1 cellular context compared by ENCODE assay signal in the genomic region with DNA sequence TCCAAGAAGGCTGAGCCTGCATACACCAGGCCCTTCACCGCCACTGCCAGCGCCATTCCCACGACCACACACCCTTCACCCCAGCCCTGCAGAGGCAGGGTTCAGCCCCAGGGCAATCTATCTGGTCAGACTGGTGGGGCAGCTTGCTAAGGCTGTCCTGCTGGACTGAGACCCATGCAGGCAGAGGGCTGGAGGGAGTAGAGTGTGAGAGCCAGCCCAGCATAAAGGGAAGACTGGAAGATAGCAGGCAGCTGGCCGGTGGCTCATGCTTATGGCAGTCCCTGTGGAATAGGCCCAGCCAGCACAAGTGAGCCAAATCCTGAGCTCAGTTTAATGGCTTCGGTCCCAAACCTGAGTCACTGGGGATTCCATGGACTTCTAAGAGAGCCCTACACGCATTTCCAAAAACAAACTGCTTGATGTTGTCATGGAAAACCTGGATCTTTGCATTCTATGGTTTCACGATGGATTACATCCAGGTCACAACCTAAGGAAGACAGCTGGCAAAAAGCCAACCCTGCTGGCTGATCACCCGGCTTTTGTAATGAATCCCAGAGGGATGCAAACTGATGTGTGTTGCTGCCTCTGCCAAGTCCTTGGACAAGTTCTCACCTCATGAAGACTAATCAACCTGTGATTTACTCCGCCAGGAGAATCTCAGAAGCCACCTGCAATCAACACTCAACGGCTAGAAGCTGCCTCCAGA.
A peak's percentile ranks its signal among the peaks of the same experiment; 100 is the strongest.
TF ChIP-seq lines count a peak whose summit lies in the region.

No MANE protein-coding gene starts in this region.

TF ChIP-seq in HEK293, 187 proteins besides CTCF, POLR2A, EP300 and RAD21 (continued from another document and continues in another):
- TF ChIP-seq, protein P1, sequence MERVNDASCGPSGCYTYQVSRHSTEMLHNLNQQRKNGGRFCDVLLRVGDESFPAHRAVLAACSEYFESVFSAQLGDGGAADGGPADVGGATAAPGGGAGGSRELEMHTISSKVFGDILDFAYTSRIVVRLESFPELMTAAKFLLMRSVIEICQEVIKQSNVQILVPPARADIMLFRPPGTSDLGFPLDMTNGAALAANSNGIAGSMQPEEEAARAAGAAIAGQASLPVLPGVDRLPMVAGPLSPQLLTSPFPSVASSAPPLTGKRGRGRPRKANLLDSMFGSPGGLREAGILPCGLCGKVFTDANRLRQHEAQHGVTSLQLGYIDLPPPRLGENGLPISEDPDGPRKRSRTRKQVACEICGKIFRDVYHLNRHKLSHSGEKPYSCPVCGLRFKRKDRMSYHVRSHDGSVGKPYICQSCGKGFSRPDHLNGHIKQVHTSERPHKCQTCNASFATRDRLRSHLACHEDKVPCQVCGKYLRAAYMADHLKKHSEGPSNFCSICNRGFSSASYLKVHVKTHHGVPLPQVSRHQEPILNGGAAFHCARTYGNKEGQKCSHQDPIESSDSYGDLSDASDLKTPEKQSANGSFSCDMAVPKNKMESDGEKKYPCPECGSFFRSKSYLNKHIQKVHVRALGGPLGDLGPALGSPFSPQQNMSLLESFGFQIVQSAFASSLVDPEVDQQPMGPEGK (tag by site-specific recombination; IDR thresholded peaks at IDR 0.05), result peak; percentile 33; the same call in 1 of the 2 replicates
- TF ChIP-seq SP7 (tag by site-specific recombination; IDR thresholded peaks at IDR 0.05), result 0 out of 2 replicates have a peak, but pooled peaks have one; percentile 33
- TF ChIP-seq ZBTB8A (tag by site-specific recombination; IDR thresholded peaks at IDR 0.05), result 0 out of 2 replicates have a peak, but pooled peaks have one; percentile 49
- TF ChIP-seq, protein P2, sequence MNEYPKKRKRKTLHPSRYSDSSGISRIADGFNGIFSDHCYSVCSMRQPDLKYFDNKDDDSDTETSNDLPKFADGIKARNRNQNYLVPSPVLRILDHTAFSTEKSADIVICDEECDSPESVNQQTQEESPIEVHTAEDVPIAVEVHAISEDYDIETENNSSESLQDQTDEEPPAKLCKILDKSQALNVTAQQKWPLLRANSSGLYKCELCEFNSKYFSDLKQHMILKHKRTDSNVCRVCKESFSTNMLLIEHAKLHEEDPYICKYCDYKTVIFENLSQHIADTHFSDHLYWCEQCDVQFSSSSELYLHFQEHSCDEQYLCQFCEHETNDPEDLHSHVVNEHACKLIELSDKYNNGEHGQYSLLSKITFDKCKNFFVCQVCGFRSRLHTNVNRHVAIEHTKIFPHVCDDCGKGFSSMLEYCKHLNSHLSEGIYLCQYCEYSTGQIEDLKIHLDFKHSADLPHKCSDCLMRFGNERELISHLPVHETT (tag by site-specific recombination; IDR thresholded peaks at IDR 0.05), result peak; percentile 68; the same call in 1 of the 2 replicates
- TF ChIP-seq GLIS1 (tag by site-specific recombination; IDR thresholded peaks at IDR 0.05), result no peak
- TF ChIP-seq ZNF529 (tag by site-specific recombination; IDR thresholded peaks at IDR 0.05; ENCODE audit: insufficient replicate concordance), result no peak
- TF ChIP-seq, protein P3, sequence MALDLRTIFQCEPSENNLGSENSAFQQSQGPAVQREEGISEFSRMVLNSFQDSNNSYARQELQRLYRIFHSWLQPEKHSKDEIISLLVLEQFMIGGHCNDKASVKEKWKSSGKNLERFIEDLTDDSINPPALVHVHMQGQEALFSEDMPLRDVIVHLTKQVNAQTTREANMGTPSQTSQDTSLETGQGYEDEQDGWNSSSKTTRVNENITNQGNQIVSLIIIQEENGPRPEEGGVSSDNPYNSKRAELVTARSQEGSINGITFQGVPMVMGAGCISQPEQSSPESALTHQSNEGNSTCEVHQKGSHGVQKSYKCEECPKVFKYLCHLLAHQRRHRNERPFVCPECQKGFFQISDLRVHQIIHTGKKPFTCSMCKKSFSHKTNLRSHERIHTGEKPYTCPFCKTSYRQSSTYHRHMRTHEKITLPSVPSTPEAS (tag by site-specific recombination; IDR thresholded peaks at IDR 0.05), result no peak
- TF ChIP-seq HOXD13 (CRISPR knock-in tag; IDR thresholded peaks at IDR 0.05; ENCODE audit: borderline replicate concordance), result no peak
- TF ChIP-seq YY2 (tag by site-specific recombination; IDR thresholded peaks at IDR 0.05), result no peak
- no peak for TF ChIP-seq ZNF555 (tag by site-specific recombination; conservative IDR thresholded peaks at IDR 0.05)
- TF ChIP-seq, protein P4, sequence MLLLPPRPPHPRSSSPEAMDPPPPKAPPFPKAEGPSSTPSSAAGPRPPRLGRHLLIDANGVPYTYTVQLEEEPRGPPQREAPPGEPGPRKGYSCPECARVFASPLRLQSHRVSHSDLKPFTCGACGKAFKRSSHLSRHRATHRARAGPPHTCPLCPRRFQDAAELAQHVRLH (tag by site-specific recombination; IDR thresholded peaks at IDR 0.05), result no peak
- TF ChIP-seq ZNF266 (tag by site-specific recombination; IDR thresholded peaks at IDR 0.05; ENCODE audit: low read depth), result no peak
- TF ChIP-seq, protein P5, sequence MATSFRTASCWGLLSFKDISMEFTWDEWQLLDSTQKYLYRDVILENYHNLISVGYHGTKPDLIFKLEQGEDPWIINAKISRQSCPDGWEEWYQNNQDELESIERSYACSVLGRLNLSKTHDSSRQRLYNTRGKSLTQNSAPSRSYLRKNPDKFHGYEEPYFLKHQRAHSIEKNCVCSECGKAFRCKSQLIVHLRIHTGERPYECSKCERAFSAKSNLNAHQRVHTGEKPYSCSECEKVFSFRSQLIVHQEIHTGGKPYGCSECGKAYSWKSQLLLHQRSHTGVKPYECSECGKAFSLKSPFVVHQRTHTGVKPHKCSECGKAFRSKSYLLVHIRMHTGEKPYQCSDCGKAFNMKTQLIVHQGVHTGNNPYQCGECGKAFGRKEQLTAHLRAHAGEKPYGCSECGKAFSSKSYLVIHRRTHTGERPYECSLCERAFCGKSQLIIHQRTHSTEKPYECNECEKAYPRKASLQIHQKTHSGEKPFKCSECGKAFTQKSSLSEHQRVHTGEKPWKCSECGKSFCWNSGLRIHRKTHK (tag by site-specific recombination; IDR thresholded peaks at IDR 0.05), result no peak
- TF ChIP-seq GLIS2 (tag by site-specific recombination; IDR thresholded peaks at IDR 0.05), result no peak
- TF ChIP-seq, protein P6, sequence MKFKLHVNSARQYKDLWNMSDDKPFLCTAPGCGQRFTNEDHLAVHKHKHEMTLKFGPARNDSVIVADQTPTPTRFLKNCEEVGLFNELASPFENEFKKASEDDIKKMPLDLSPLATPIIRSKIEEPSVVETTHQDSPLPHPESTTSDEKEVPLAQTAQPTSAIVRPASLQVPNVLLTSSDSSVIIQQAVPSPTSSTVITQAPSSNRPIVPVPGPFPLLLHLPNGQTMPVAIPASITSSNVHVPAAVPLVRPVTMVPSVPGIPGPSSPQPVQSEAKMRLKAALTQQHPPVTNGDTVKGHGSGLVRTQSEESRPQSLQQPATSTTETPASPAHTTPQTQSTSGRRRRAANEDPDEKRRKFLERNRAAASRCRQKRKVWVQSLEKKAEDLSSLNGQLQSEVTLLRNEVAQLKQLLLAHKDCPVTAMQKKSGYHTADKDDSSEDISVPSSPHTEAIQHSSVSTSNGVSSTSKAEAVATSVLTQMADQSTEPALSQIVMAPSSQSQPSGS (tag by site-specific recombination; IDR thresholded peaks at IDR 0.05; ENCODE audit: low read depth), result no peak; the same call in 1 of the 2 replicates
- TF ChIP-seq, protein P7, sequence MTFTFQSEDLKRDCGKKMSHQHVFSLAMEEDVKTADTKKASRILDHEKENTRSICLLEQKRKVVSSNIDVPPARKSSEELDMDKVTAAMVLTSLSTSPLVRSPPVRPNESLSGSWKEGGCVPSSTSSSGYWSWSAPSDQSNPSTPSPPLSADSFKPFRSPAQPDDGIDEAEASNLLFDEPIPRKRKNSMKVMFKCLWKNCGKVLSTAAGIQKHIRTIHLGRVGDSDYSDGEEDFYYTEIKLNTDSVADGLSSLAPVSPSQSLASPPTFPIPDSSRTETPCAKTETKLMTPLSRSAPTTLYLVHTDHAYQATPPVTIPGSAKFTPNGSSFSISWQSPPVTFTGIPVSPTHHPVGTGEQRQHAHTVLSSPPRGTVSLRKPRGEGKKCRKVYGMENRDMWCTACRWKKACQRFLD (tag by site-specific recombination; IDR thresholded peaks at IDR 0.05), result no peak
- TF ChIP-seq ZBTB7A (tag by site-specific recombination; IDR thresholded peaks at IDR 0.05; ENCODE audit: low read depth), result no peak
- TF ChIP-seq ZNF624 (tag by site-specific recombination; IDR thresholded peaks at IDR 0.05), result no peak
- no peak for TF ChIP-seq OVOL3 (tag by site-specific recombination; IDR thresholded peaks at IDR 0.05)
- TF ChIP-seq ZNF169 (tag by site-specific recombination; IDR thresholded peaks at IDR 0.05), result no peak
- TF ChIP-seq, protein P8, sequence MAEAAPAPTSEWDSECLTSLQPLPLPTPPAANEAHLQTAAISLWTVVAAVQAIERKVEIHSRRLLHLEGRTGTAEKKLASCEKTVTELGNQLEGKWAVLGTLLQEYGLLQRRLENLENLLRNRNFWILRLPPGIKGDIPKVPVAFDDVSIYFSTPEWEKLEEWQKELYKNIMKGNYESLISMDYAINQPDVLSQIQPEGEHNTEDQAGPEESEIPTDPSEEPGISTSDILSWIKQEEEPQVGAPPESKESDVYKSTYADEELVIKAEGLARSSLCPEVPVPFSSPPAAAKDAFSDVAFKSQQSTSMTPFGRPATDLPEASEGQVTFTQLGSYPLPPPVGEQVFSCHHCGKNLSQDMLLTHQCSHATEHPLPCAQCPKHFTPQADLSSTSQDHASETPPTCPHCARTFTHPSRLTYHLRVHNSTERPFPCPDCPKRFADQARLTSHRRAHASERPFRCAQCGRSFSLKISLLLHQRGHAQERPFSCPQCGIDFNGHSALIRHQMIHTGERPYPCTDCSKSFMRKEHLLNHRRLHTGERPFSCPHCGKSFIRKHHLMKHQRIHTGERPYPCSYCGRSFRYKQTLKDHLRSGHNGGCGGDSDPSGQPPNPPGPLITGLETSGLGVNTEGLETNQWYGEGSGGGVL (tag by site-specific recombination; IDR thresholded peaks at IDR 0.05), result no peak
- no peak for TF ChIP-seq ZNF777 (tag by site-specific recombination; IDR thresholded peaks at IDR 0.05; ENCODE audit: borderline replicate concordance)
- TF ChIP-seq, protein P9, sequence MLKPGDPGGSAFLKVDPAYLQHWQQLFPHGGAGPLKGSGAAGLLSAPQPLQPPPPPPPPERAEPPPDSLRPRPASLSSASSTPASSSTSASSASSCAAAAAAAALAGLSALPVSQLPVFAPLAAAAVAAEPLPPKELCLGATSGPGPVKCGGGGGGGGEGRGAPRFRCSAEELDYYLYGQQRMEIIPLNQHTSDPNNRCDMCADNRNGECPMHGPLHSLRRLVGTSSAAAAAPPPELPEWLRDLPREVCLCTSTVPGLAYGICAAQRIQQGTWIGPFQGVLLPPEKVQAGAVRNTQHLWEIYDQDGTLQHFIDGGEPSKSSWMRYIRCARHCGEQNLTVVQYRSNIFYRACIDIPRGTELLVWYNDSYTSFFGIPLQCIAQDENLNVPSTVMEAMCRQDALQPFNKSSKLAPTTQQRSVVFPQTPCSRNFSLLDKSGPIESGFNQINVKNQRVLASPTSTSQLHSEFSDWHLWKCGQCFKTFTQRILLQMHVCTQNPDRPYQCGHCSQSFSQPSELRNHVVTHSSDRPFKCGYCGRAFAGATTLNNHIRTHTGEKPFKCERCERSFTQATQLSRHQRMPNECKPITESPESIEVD (tag by site-specific recombination; IDR thresholded peaks at IDR 0.05), result peak; percentile 47; the same call in 1 of the 2 replicates
- TF ChIP-seq SCRT2 (tag by site-specific recombination; IDR thresholded peaks at IDR 0.05), result no peak; the same call in 1 of the 2 replicates
- TF ChIP-seq EGR2 (tag by site-specific recombination; IDR thresholded peaks at IDR 0.05; ENCODE audit: low read depth), result no peak
- TF ChIP-seq ZNF146 (tag by site-specific recombination; IDR thresholded peaks at IDR 0.05), result no peak
- TF ChIP-seq, protein P10, sequence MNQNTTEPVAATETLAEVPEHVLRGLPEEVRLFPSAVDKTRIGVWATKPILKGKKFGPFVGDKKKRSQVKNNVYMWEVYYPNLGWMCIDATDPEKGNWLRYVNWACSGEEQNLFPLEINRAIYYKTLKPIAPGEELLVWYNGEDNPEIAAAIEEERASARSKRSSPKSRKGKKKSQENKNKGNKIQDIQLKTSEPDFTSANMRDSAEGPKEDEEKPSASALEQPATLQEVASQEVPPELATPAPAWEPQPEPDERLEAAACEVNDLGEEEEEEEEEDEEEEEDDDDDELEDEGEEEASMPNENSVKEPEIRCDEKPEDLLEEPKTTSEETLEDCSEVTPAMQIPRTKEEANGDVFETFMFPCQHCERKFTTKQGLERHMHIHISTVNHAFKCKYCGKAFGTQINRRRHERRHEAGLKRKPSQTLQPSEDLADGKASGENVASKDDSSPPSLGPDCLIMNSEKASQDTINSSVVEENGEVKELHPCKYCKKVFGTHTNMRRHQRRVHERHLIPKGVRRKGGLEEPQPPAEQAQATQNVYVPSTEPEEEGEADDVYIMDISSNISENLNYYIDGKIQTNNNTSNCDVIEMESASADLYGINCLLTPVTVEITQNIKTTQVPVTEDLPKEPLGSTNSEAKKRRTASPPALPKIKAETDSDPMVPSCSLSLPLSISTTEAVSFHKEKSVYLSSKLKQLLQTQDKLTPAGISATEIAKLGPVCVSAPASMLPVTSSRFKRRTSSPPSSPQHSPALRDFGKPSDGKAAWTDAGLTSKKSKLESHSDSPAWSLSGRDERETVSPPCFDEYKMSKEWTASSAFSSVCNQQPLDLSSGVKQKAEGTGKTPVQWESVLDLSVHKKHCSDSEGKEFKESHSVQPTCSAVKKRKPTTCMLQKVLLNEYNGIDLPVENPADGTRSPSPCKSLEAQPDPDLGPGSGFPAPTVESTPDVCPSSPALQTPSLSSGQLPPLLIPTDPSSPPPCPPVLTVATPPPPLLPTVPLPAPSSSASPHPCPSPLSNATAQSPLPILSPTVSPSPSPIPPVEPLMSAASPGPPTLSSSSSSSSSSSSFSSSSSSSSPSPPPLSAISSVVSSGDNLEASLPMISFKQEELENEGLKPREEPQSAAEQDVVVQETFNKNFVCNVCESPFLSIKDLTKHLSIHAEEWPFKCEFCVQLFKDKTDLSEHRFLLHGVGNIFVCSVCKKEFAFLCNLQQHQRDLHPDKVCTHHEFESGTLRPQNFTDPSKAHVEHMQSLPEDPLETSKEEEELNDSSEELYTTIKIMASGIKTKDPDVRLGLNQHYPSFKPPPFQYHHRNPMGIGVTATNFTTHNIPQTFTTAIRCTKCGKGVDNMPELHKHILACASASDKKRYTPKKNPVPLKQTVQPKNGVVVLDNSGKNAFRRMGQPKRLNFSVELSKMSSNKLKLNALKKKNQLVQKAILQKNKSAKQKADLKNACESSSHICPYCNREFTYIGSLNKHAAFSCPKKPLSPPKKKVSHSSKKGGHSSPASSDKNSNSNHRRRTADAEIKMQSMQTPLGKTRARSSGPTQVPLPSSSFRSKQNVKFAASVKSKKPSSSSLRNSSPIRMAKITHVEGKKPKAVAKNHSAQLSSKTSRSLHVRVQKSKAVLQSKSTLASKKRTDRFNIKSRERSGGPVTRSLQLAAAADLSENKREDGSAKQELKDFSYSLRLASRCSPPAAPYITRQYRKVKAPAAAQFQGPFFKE (tag by site-specific recombination; IDR thresholded peaks at IDR 0.05; ENCODE audit: borderline replicate concordance), result no peak
- TF ChIP-seq ZNF302 (tag by site-specific recombination; IDR thresholded peaks at IDR 0.05; ENCODE audit: low read depth), result no peak
- no peak for TF ChIP-seq ZNF548 (tag by site-specific recombination; IDR thresholded peaks at IDR 0.05)
- TF ChIP-seq ZNF571 (tag by site-specific recombination; IDR thresholded peaks at IDR 0.05), result no peak
- TF ChIP-seq GLI2 (tag by site-specific recombination; IDR thresholded peaks at IDR 0.05; ENCODE audit: borderline replicate concordance, low read depth), result 0 out of 2 replicates have a peak, but pooled peaks have one; percentile 46
- no peak for TF ChIP-seq ZNF677 (tag by site-specific recombination; IDR thresholded peaks at IDR 0.05)
- TF ChIP-seq ZNF48 (tag by site-specific recombination; IDR thresholded peaks at IDR 0.05), result no peak
- no peak for TF ChIP-seq ZNF248 (tag by site-specific recombination; IDR thresholded peaks at IDR 0.05)
- no peak for TF ChIP-seq ZNF19 (tag by site-specific recombination; IDR thresholded peaks at IDR 0.05; ENCODE audit: low read depth)
- TF ChIP-seq ZNF292 (tag by site-specific recombination; IDR thresholded peaks at IDR 0.05; ENCODE audit: borderline replicate concordance, low read depth), result no peak
- no peak for TF ChIP-seq ZNF544 (tag by site-specific recombination; IDR thresholded peaks at IDR 0.05)
- TF ChIP-seq ZNF792 (tag by site-specific recombination; IDR thresholded peaks at IDR 0.05), result no peak
